1 cellular context compared by ENCODE assay signal in the genomic region with DNA sequence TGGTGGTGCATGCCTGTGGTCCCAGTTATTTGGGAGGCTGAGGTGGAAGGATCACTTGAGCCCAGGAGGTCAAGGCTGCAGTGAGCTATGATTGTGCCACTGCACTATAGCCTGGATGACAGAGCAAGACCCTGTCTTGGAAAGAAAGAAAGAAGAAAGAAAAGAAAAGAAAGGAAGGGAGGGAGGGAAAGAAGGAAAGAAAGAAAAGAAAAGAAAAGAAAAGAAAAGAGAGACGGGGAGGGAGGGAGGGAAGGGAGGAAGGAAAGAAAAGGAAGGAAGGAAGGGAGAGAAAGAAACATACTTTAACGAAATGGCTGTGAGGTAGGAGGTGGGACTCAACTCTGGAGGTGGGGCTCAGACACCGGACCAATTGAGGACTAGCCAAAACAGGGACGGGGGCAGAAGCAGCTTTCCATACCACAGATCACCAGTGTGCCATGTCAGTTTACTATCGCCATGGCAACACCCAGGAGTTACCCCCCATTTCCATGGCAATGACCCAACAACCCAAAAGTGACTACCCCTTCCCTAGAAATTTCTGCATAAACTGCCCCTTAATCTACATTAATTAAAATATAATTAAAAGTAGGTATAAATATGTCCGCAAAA.
TF ChIP-seq lines count a peak whose summit lies in the region.

No MANE protein-coding gene starts in this region.

TF ChIP-seq in WTC11, 78 proteins besides CTCF, POLR2A, EP300 and RAD21 (continued from another document):
- TF ChIP-seq, protein P1, sequence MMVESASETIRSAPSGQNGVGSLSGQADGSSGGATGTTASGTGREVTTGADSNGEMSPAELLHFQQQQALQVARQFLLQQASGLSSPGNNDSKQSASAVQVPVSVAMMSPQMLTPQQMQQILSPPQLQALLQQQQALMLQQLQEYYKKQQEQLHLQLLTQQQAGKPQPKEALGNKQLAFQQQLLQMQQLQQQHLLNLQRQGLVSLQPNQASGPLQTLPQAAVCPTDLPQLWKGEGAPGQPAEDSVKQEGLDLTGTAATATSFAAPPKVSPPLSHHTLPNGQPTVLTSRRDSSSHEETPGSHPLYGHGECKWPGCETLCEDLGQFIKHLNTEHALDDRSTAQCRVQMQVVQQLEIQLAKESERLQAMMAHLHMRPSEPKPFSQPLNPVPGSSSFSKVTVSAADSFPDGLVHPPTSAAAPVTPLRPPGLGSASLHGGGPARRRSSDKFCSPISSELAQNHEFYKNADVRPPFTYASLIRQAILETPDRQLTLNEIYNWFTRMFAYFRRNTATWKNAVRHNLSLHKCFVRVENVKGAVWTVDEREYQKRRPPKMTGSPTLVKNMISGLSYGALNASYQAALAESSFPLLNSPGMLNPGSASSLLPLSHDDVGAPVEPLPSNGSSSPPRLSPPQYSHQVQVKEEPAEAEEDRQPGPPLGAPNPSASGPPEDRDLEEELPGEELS (CRISPR knock-in tag; IDR thresholded peaks at IDR 0.05) = no peak
- no peak for TF ChIP-seq OVOL2 (CRISPR knock-in tag; IDR thresholded peaks at IDR 0.05; ENCODE audit: borderline replicate concordance)
- TF ChIP-seq, protein P2, sequence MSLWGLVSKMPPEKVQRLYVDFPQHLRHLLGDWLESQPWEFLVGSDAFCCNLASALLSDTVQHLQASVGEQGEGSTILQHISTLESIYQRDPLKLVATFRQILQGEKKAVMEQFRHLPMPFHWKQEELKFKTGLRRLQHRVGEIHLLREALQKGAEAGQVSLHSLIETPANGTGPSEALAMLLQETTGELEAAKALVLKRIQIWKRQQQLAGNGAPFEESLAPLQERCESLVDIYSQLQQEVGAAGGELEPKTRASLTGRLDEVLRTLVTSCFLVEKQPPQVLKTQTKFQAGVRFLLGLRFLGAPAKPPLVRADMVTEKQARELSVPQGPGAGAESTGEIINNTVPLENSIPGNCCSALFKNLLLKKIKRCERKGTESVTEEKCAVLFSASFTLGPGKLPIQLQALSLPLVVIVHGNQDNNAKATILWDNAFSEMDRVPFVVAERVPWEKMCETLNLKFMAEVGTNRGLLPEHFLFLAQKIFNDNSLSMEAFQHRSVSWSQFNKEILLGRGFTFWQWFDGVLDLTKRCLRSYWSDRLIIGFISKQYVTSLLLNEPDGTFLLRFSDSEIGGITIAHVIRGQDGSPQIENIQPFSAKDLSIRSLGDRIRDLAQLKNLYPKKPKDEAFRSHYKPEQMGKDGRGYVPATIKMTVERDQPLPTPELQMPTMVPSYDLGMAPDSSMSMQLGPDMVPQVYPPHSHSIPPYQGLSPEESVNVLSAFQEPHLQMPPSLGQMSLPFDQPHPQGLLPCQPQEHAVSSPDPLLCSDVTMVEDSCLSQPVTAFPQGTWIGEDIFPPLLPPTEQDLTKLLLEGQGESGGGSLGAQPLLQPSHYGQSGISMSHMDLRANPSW (CRISPR knock-in tag; conservative IDR thresholded peaks at IDR 0.05; ENCODE audit: low read depth) = no peak
